ENCODE assay signal across 12 cellular contexts in the genomic region with DNA sequence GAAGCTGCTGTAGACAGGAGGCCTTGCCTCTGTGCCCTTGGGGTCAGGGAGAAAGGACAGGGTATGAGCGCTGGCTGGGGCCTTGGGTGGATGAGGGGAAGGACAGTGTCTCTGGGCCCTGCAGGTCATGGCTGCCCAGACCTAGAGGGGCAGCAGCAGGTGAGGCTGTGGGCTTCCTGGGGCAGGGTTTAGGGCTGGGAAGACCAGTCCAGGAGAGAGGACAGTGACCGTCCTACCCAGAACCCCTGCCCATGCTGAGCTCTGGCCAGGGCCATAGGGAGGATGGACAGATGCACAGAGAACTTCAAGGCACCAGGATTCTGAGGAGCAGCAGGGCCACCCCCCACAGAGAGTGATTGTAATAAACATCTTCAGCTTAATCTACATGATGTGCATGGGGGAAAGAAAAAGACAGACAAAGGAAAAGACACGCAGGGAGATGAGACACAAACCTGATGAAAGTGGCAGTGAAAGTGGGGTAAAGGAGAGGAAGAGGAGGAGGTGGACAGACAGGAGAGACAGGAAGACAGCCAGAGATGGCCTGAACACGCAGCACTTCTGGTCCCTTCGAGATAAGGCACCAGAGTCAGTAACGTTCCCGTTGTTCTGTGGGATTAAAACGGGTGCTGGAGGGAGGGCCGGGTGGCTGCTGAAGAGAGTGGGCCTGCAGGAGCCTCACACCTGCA.
"Had no signal": no experiment of that assay in that cellular context is flagged by ENCODE, and none has a peak within 500 bp of the region (broad histone marks: within the 10 kb centered on the region; RNA-seq: fewer than 3 reads in every experiment).

No MANE protein-coding gene starts in this region.

- H3K9me3 ChIP-seq: colonic mucosa, tibial artery, vagina had no signal

- H3K4me3 ChIP-seq: colonic mucosa, neural progenitor cell, skin epidermis, tibial artery, vagina had no signal

- H3K9me3 Mint-ChIP-seq: activated T-cell treated with anti-CD3 and anti-CD28 coated beads, Interleukin-2, amount 50 U/mL, for 4 hours; neural progenitor cell had no signal

- H3K4me3 Mint-ChIP-seq: activated T-cell treated with anti-CD3 and anti-CD28 coated beads, Interleukin-2, amount 50 U/mL, for 4 hours; neural progenitor cell had no signal

- H3K27ac ChIP-seq: colonic mucosa, neural progenitor cell, skin epidermis, tibial artery, vagina had no signal

- H3K4me1 ChIP-seq: colonic mucosa, neural progenitor cell, tibial artery, vagina had no signal

- DNase-seq: activated CD4-positive, alpha-beta T cell treated with anti-CD3 and anti-CD28 coated beads, Interleukin-2, amount 50 U/mL, for 4 hours; activated gamma-delta T cell treated with Interleukin-2 at 50 U/mL for 16 hours; activated T-cell treated with anti-CD3 and anti-CD28 coated beads, Interleukin-2, amount 50 U/mL, for 4 hours; colonic mucosa; effector CD4-positive, alpha-beta T cell; hippocampal formation; kidney glomerular epithelial cell; retina; tibial artery had no signal

- H3K4me1 Mint-ChIP-seq: neural progenitor cell had no signal

- H3K27me3 ChIP-seq: colonic mucosa, neural progenitor cell, tibial artery, vagina had no signal

- H3K36me3 ChIP-seq: neural progenitor cell had no signal
